Comparison of ENCODE assay signal across 14 cellular contexts in the genomic region with DNA sequence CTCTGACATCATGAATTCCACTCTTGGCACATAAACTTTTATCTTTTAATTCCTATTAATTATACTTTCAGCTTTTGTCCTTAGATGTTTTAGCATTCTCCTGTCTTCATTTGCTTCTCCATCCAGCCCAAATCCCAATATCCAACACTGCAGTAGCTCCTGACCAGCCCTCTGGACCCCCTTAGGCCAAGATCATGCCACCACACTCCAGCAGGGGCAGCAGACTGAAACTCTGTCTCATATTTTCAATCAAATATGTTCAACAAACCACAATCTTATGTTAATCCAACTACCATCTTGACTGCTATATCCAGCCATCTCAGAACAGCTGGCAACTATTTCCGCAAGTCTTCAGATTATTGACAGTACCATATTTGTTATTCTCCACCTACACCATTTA.
"Had no signal": no experiment of that assay in that cellular context is flagged by ENCODE, and none has a peak within 500 bp of the region (broad histone marks: within the 10 kb centered on the region; RNA-seq: fewer than 3 reads in every experiment).

No MANE protein-coding gene starts in this region.

- H3K4me1 Mint-ChIP-seq: activated naive CD4-positive, alpha-beta T cell treated with anti-CD3 and anti-CD28 coated beads, Interleukin-2, amount 10 ng/mL, durations not matched to agents 7 days and 5 days; memory B cell; naive thymus-derived CD8-positive, alpha-beta T cell had no signal

- H3K4me3 Mint-ChIP-seq: activated naive CD4-positive, alpha-beta T cell treated with anti-CD3 and anti-CD28 coated beads, Interleukin-2, amount 10 ng/mL, durations not matched to agents 7 days and 5 days; memory B cell; naive thymus-derived CD8-positive, alpha-beta T cell had no signal

- H3K36me3 Mint-ChIP-seq: activated naive CD4-positive, alpha-beta T cell treated with anti-CD3 and anti-CD28 coated beads, Interleukin-2, amount 10 ng/mL, durations not matched to agents 7 days and 5 days; memory B cell; naive thymus-derived CD8-positive, alpha-beta T cell had no signal

- DNase-seq: activated CD4-positive, alpha-beta T cell treated with anti-CD3 and anti-CD28 coated beads for 1 hour; activated CD4-positive, alpha-beta T cell treated with anti-CD3 and anti-CD28 coated beads, Interleukin-2, amount 50 U/mL, for 4 hours; activated naive CD4-positive, alpha-beta T cell treated with anti-CD3 and anti-CD28 coated beads, Interleukin-2, amount 10 ng/mL, durations not matched to agents 7 days and 5 days; adrenal gland; foreskin fibroblast; left ventricle myocardium inferior; naive thymus-derived CD8-positive, alpha-beta T cell; right cardiac atrium; stimulated activated CD4-positive, alpha-beta T cell treated with anti-CD3 and anti-CD28 coated beads, Interleukin-4, amount 100 ng/mL, for 24 hours; stimulated activated naive CD4-positive, alpha-beta T cell; T-helper 9 cell had no signal

- H3K4me1 ChIP-seq: adrenal gland, left ventricle myocardium inferior, tibial nerve had no signal

- H3K36me3 ChIP-seq: adrenal gland, left ventricle myocardium inferior, tibial nerve had no signal

- H3K27ac ChIP-seq: adrenal gland, coronary artery, left ventricle myocardium inferior, tibial nerve had no signal

- H3K27me3 Mint-ChIP-seq: activated naive CD4-positive, alpha-beta T cell treated with anti-CD3 and anti-CD28 coated beads, Interleukin-2, amount 10 ng/mL, durations not matched to agents 7 days and 5 days; memory B cell; naive thymus-derived CD8-positive, alpha-beta T cell had no signal

- H3K9me3 ChIP-seq: adrenal gland, left ventricle myocardium inferior, tibial nerve had no signal

- ATAC-seq: naive thymus-derived CD8-positive, alpha-beta T cell; right cardiac atrium had no signal

- H3K27me3 ChIP-seq: adrenal gland, tibial nerve had no signal

- H3K4me3 ChIP-seq: adrenal gland, coronary artery, left ventricle myocardium inferior, tibial nerve had no signal

- H3K27ac Mint-ChIP-seq: activated naive CD4-positive, alpha-beta T cell treated with anti-CD3 and anti-CD28 coated beads, Interleukin-2, amount 10 ng/mL, durations not matched to agents 7 days and 5 days; memory B cell; naive thymus-derived CD8-positive, alpha-beta T cell had no signal
